Comparison of ENCODE assay signal across 12 cellular contexts in the genomic region with DNA sequence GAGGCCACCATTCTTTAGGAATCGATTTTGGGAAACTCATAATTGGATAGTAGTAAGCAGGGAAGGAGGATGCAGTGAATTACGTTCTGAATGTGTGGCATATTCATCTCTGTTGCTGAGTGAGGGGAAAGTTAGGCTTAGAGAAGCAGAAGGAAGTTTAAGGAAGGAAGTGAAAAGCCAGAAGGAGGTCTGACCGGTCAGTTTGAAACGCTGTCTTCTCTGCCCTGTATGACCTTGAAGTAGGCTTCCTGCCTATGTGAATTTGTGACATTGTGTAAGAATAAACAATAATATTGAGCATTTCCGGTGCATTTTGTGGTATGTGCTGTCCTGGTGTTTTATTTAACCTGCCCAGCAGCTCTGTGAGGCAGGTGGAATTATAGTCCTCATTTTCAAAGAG.
DNase-seq lines count a peak whose midpoint lies in the region; ATAC-seq and TF ChIP-seq lines count a peak whose summit lies in the region.
"Had no signal": no experiment of that assay in that cellular context is flagged by ENCODE, and none has a peak within 500 bp of the region (broad histone marks: within the 10 kb centered on the region; RNA-seq: fewer than 3 reads in every experiment).

No MANE protein-coding gene starts in this region.

- ATAC-seq in GM21576 (IDR thresholded peaks at IDR 0.05; ENCODE audit: unreplicated experiment): peak; percentile 63
- ATAC-seq in right cardiac atrium: peak; percentile 22
- ATAC-seq in T-helper 17 cell: no peak
- ATAC-seq: activated CD8-positive, alpha-beta memory T cell treated with anti-CD3 and anti-CD28 coated beads, Interleukin-2, amount 10 ng/mL, durations not matched to agents 7 days and 5 days had no signal

- no peaks in the 10 kb centered on the region for H3K27me3 ChIP-seq in right cardiac atrium (ENCODE audit: control insufficient read depth, insufficient read depth)
- H3K27me3 ChIP-seq: BLaER1 had no signal

- H3K4me3 ChIP-seq in GM12865 (ENCODE audit: low read depth, low read length): no peak overlapping the region
- no peak overlapping the region for H3K4me3 ChIP-seq in NB4 (ENCODE audit: low read depth, low read length)
- H3K4me3 ChIP-seq in right cardiac atrium (ENCODE audit: low read length): no peak overlapping the region
- H3K4me3 ChIP-seq: BLaER1 had no signal

- H3K27ac Mint-ChIP-seq in T-helper 17 cell: no peak overlapping the region
- H3K27ac Mint-ChIP-seq: activated CD8-positive, alpha-beta memory T cell treated with anti-CD3 and anti-CD28 coated beads, Interleukin-2, amount 10 ng/mL, durations not matched to agents 7 days and 5 days had no signal

- in situ Hi-C loops in G401 (cut with HindIII; ENCODE audit: low sequenced_read_pairs): no loop called here

- H3K36me3 Mint-ChIP-seq in T-helper 17 cell (ENCODE audit: low read depth): no peaks in the 10 kb centered on the region
- H3K36me3 Mint-ChIP-seq: activated CD8-positive, alpha-beta memory T cell treated with anti-CD3 and anti-CD28 coated beads, Interleukin-2, amount 10 ng/mL, durations not matched to agents 7 days and 5 days had no signal

- no peak for TF ChIP-seq POLR2A in NB4 (IDR thresholded peaks at IDR 0.05; ENCODE audit: extremely low read depth, insufficient read length)

- H3K27me3 Mint-ChIP-seq in T-helper 17 cell: no peaks in the 10 kb centered on the region
- H3K27me3 Mint-ChIP-seq: activated CD8-positive, alpha-beta memory T cell treated with anti-CD3 and anti-CD28 coated beads, Interleukin-2, amount 10 ng/mL, durations not matched to agents 7 days and 5 days had no signal

- peaks cover 16% of the 10 kb centered on the region for H3K4me1 Mint-ChIP-seq in T-helper 17 cell

- no peaks in the 10 kb centered on the region for H3K9me3 ChIP-seq in right cardiac atrium (ENCODE audit: control insufficient read depth, low read length)
- no peaks in the 10 kb centered on the region for H3K9me3 ChIP-seq in T-helper 17 cell (ENCODE audit: control insufficient read depth, low read length, poor library complexity, severe bottlenecking)
- H3K9me3 ChIP-seq: BLaER1, SK-N-SH had no signal

- H3K4me3 Mint-ChIP-seq in T-helper 17 cell: no peak overlapping the region
- H3K4me3 Mint-ChIP-seq: activated CD8-positive, alpha-beta memory T cell treated with anti-CD3 and anti-CD28 coated beads, Interleukin-2, amount 10 ng/mL, durations not matched to agents 7 days and 5 days had no signal

- intact Hi-C loops in right cardiac atrium (cut with DNase I): no loop called here

- no peak for TF ChIP-seq CTCF in GM12865 (IDR thresholded peaks at IDR 0.05; ENCODE audit: insufficient read depth, low read depth, low read length, missing control alignments)
- TF ChIP-seq CTCF in NB4 (IDR thresholded peaks at IDR 0.05; ENCODE audit: low read depth, low read length): no peak

- H3K4me1 ChIP-seq in right cardiac atrium (ENCODE audit: control insufficient read depth, insufficient read depth, low read length): peaks cover 7% of the 10 kb centered on the region

- 37% methylated on average over 5 of the region's 5 CpGs for WGBS in right cardiac atrium

- peak overlapping the region; percentile 34 for H3K27ac ChIP-seq in right cardiac atrium (ENCODE audit: low read length)
- H3K27ac ChIP-seq: BLaER1 had no signal

- DNase-seq in GM12865 (ENCODE audit: low read depth) (peak; percentile 54), NB4 (ENCODE audit: low read depth) (peak; percentile 57), right cardiac atrium (no peak), DMS114 treated with DMSO at 0.1 percent for 48 hours (lab: John Stamatoyannopoulos, UW; ENCODE audit: unreplicated experiment) (no peak), T-helper 17 cell (no peak), G401 (ENCODE audit: low spot score) (no peak), NCI-H510A treated with DMSO at 0.1 percent for 48 hours (lab: John Stamatoyannopoulos, UW) (no peak)
- DNase-seq: activated CD8-positive, alpha-beta memory T cell treated with anti-CD3 and anti-CD28 coated beads, Interleukin-2, amount 10 ng/mL, durations not matched to agents 7 days and 5 days; NCI-H187; SK-N-SH had no signal

Comparison
In these comparisons a context has a peak if more than half of its experiments do, and no peak if none do; other contexts are left out.
1. DNase-seq: peak in GM12865 (single experiment) and NB4 (single experiment); none in right cardiac atrium (0 of 3), DMS114 treated with DMSO at 0.1 percent for 48 hours (single experiment), T-helper 17 cell (0 of 3), G401 (single experiment) and NCI-H510A treated with DMSO at 0.1 percent for 48 hours (single experiment).